Comparison of ENCODE assay signal across 1 cellular context in genomic region chr17:49225554-49226236, GRCh38.
TF ChIP-seq lines count a peak whose summit lies in the region.

No MANE protein-coding gene starts in this region.

TF ChIP-seq in GM12878, 131 proteins besides CTCF, POLR2A, EP300 and RAD21:
- TF ChIP-seq POLR2AphosphoS5 (IDR thresholded peaks at IDR 0.05; ENCODE audit: low read length) (peak; percentile 40), BCL3 (IDR thresholded peaks at IDR 0.05; ENCODE audit: borderline replicate concordance, insufficient read depth, low read depth, low read length, poor library complexity, severe bottlenecking) (peak; percentile 35), SMAD5 (IDR thresholded peaks at IDR 0.05; ENCODE audit: low read depth) (peak; percentile 51; the same call in 1 of the 2 replicates), POLR2AphosphoS2 (IDR thresholded peaks at IDR 0.05; ENCODE audit: low read depth, low read length) (peak; percentile 79), MTA2 (IDR thresholded peaks at IDR 0.05; ENCODE audit: low read depth) (no peak), BACH1 (IDR thresholded peaks at IDR 0.05; ENCODE audit: borderline replicate concordance) (0 out of 2 replicates have a peak, but pooled peaks have one; percentile 51), NKRF (conservative IDR thresholded peaks at IDR 0.05) (no peak), BMI1 (IDR thresholded peaks at IDR 0.05; ENCODE audit: borderline replicate concordance) (peak; percentile 24; the same call in 1 of the 2 replicates)
